ENCODE assay signal across 28 cellular contexts in the genomic region with DNA sequence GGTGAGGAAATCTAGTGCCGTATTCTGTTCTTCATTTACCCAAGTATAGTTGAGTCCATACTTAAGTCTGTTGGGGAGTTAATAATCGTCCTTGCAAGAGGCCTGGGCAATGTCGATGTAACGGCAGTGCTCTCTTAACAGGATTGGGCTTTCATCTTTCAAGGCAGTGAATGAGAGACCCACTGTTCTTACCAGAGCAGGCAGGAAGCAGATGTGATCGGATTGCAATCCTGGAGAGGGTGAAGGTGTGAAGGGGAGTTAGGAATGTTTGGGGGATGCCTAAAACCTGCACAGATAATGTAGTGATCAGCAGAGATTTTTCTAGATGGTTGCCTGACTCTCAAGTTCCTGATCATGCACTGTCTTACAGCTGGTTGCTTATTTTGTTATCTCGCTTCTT.
"Had no signal": no experiment of that assay in that cellular context is flagged by ENCODE, and none has a peak within 500 bp of the region (broad histone marks: within the 10 kb centered on the region; RNA-seq: fewer than 3 reads in every experiment).

No MANE protein-coding gene starts in this region.

- H3K27me3 Mint-ChIP-seq: activated CD4-positive, alpha-beta memory T cell treated with anti-CD3 and anti-CD28 coated beads, Interleukin-2, amount 10 ng/mL, durations not matched to agents 7 days and 5 days; activated CD4-positive, alpha-beta T cell treated with anti-CD3 and anti-CD28 coated beads, Interleukin-2, amount 10 ng/mL, durations not matched to agents 7 days and 5 days; activated naive CD4-positive, alpha-beta T cell treated with anti-CD3 and anti-CD28 coated beads, Interleukin-2, amount 10 ng/mL, durations not matched to agents 7 days and 5 days; activated naive CD8-positive, alpha-beta T cell treated with anti-CD3 and anti-CD28 coated beads, Interleukin-2, amount 10 ng/mL, durations not matched to agents 7 days and 5 days; central memory CD8-positive, alpha-beta T cell; dendritic cell treated with granulocyte-macrophage colony-stimulating factor and Interleukin-4, amounts not matched to agents 40 ng/mL and 50 ng/mL, for 4 days had no signal

- H3K27ac ChIP-seq: brain microvascular endothelial cell, coronary artery, dorsolateral prefrontal cortex, esophagus muscularis mucosa, foreskin keratinocyte, gastrocnemius medialis, heart left ventricle had no signal

- H3K4me3 ChIP-seq: coronary artery, dorsolateral prefrontal cortex, esophagus muscularis mucosa, gastrocnemius medialis, heart left ventricle had no signal

- H3K4me1 Mint-ChIP-seq: activated CD4-positive, alpha-beta memory T cell treated with anti-CD3 and anti-CD28 coated beads, Interleukin-2, amount 10 ng/mL, durations not matched to agents 7 days and 5 days; activated CD4-positive, alpha-beta T cell treated with anti-CD3 and anti-CD28 coated beads, Interleukin-2, amount 10 ng/mL, durations not matched to agents 7 days and 5 days; activated naive CD4-positive, alpha-beta T cell treated with anti-CD3 and anti-CD28 coated beads, Interleukin-2, amount 10 ng/mL, durations not matched to agents 7 days and 5 days; activated naive CD8-positive, alpha-beta T cell treated with anti-CD3 and anti-CD28 coated beads, Interleukin-2, amount 10 ng/mL, durations not matched to agents 7 days and 5 days; central memory CD8-positive, alpha-beta T cell had no signal

- DNase-seq: activated CD4-positive, alpha-beta memory T cell treated with anti-CD3 and anti-CD28 coated beads, Interleukin-2, amount 10 ng/mL, durations not matched to agents 7 days and 5 days; activated CD4-positive, alpha-beta T cell treated with anti-CD3 and anti-CD28 coated beads for 1 hour; activated CD4-positive, alpha-beta T cell treated with anti-CD3 and anti-CD28 coated beads for 4 hours; activated CD4-positive, alpha-beta T cell treated with anti-CD3 and anti-CD28 coated beads, Interleukin-2, amount 10 ng/mL, durations not matched to agents 7 days and 5 days; activated CD4-positive, alpha-beta T cell treated with anti-CD3 and anti-CD28 coated beads, Interleukin-2, amount 50 U/mL, for 4 hours; activated CD8-positive, alpha-beta memory T cell treated with anti-CD3 and anti-CD28 coated beads, Interleukin-2, amount 50 U/mL, for 48 hours; activated gamma-delta T cell; activated naive CD4-positive, alpha-beta T cell; activated naive CD4-positive, alpha-beta T cell treated with anti-CD3 and anti-CD28 coated beads, Interleukin-2, amount 10 ng/mL, durations not matched to agents 7 days and 5 days; activated naive CD8-positive, alpha-beta T cell treated with anti-CD3 and anti-CD28 coated beads, Interleukin-2, amount 10 ng/mL, durations not matched to agents 7 days and 5 days; activated T-cell treated with anti-CD3 and anti-CD28 coated beads for 4 hours; activated T-cell treated with anti-CD3 and anti-CD28 coated beads, Interleukin-2, amount 50 U/mL, for 24 hours; activated T-cell treated with anti-CD3 and anti-CD28 coated beads, Interleukin-2, amount 50 U/mL, for 72 hours; anterior cingulate cortex; brain microvascular endothelial cell; dorsolateral prefrontal cortex; effector memory CD4-positive, alpha-beta T cell; erythroblast; foreskin keratinocyte; gastrocnemius medialis; heart left ventricle; T-helper 2 cell had no signal

- H3K27ac Mint-ChIP-seq: activated CD4-positive, alpha-beta memory T cell treated with anti-CD3 and anti-CD28 coated beads, Interleukin-2, amount 10 ng/mL, durations not matched to agents 7 days and 5 days; activated CD4-positive, alpha-beta T cell treated with anti-CD3 and anti-CD28 coated beads, Interleukin-2, amount 10 ng/mL, durations not matched to agents 7 days and 5 days; activated naive CD4-positive, alpha-beta T cell treated with anti-CD3 and anti-CD28 coated beads, Interleukin-2, amount 10 ng/mL, durations not matched to agents 7 days and 5 days; activated naive CD4-positive, alpha-beta T cell treated with anti-CD3 and anti-CD28 coated beads, Interleukin-2, amount 50 U/mL, for 72 hours; activated naive CD8-positive, alpha-beta T cell treated with anti-CD3 and anti-CD28 coated beads, Interleukin-2, amount 10 ng/mL, durations not matched to agents 7 days and 5 days; activated T-cell treated with anti-CD3 and anti-CD28 coated beads, Interleukin-2, amount 50 U/mL, for 24 hours; activated T-cell treated with anti-CD3 and anti-CD28 coated beads, Interleukin-2, amount 50 U/mL, for 72 hours; dendritic cell treated with granulocyte-macrophage colony-stimulating factor and Interleukin-4, amounts not matched to agents 40 ng/mL and 50 ng/mL, for 4 days had no signal

- H3K36me3 Mint-ChIP-seq: activated naive CD4-positive, alpha-beta T cell treated with anti-CD3 and anti-CD28 coated beads, Interleukin-2, amount 10 ng/mL, durations not matched to agents 7 days and 5 days; activated naive CD4-positive, alpha-beta T cell treated with anti-CD3 and anti-CD28 coated beads, Interleukin-2, amount 50 U/mL, for 72 hours; activated naive CD8-positive, alpha-beta T cell treated with anti-CD3 and anti-CD28 coated beads, Interleukin-2, amount 10 ng/mL, durations not matched to agents 7 days and 5 days had no signal

- H3K9me3 Mint-ChIP-seq: activated CD4-positive, alpha-beta memory T cell treated with anti-CD3 and anti-CD28 coated beads, Interleukin-2, amount 10 ng/mL, durations not matched to agents 7 days and 5 days; activated CD4-positive, alpha-beta T cell treated with anti-CD3 and anti-CD28 coated beads, Interleukin-2, amount 10 ng/mL, durations not matched to agents 7 days and 5 days; activated naive CD4-positive, alpha-beta T cell treated with anti-CD3 and anti-CD28 coated beads, Interleukin-2, amount 10 ng/mL, durations not matched to agents 7 days and 5 days; activated naive CD4-positive, alpha-beta T cell treated with anti-CD3 and anti-CD28 coated beads, Interleukin-2, amount 50 U/mL, for 72 hours; activated naive CD8-positive, alpha-beta T cell treated with anti-CD3 and anti-CD28 coated beads, Interleukin-2, amount 10 ng/mL, durations not matched to agents 7 days and 5 days; activated T-cell treated with anti-CD3 and anti-CD28 coated beads, Interleukin-2, amount 50 U/mL, for 24 hours; activated T-cell treated with anti-CD3 and anti-CD28 coated beads, Interleukin-2, amount 50 U/mL, for 72 hours; central memory CD8-positive, alpha-beta T cell; dendritic cell treated with granulocyte-macrophage colony-stimulating factor and Interleukin-4, amounts not matched to agents 40 ng/mL and 50 ng/mL, for 4 days had no signal

- H3K4me1 ChIP-seq: esophagus muscularis mucosa, foreskin keratinocyte, gastrocnemius medialis, heart left ventricle had no signal

- ATAC-seq: activated naive CD4-positive, alpha-beta T cell treated with anti-CD3 and anti-CD28 coated beads, Interleukin-2, amount 50 U/mL, for 72 hours; activated T-cell treated with anti-CD3 and anti-CD28 coated beads, Interleukin-2, amount 50 U/mL, for 72 hours; foreskin keratinocyte; gastrocnemius medialis; heart left ventricle had no signal

- H3K4me3 Mint-ChIP-seq: activated CD4-positive, alpha-beta memory T cell treated with anti-CD3 and anti-CD28 coated beads, Interleukin-2, amount 10 ng/mL, durations not matched to agents 7 days and 5 days; activated CD4-positive, alpha-beta T cell treated with anti-CD3 and anti-CD28 coated beads, Interleukin-2, amount 10 ng/mL, durations not matched to agents 7 days and 5 days; activated naive CD4-positive, alpha-beta T cell treated with anti-CD3 and anti-CD28 coated beads, Interleukin-2, amount 10 ng/mL, durations not matched to agents 7 days and 5 days; activated naive CD8-positive, alpha-beta T cell treated with anti-CD3 and anti-CD28 coated beads, Interleukin-2, amount 10 ng/mL, durations not matched to agents 7 days and 5 days; activated T-cell treated with anti-CD3 and anti-CD28 coated beads, Interleukin-2, amount 50 U/mL, for 24 hours; activated T-cell treated with anti-CD3 and anti-CD28 coated beads, Interleukin-2, amount 50 U/mL, for 72 hours; central memory CD8-positive, alpha-beta T cell; dendritic cell treated with granulocyte-macrophage colony-stimulating factor and Interleukin-4, amounts not matched to agents 40 ng/mL and 50 ng/mL, for 4 days had no signal

- H3K36me3 ChIP-seq: brain microvascular endothelial cell, esophagus muscularis mucosa, gastrocnemius medialis, heart left ventricle had no signal

- FAIRE-seq: bronchial epithelial cell had no signal

- H3K27me3 ChIP-seq: brain microvascular endothelial cell, esophagus muscularis mucosa, foreskin keratinocyte, gastrocnemius medialis, heart left ventricle had no signal
